ENCODE assay signal across 8 cellular contexts in genomic region chr1:201714542-201715276, GRCh38.
A peak's percentile ranks its signal among the peaks of the same experiment; 100 is the strongest.
DNase-seq lines count a peak whose midpoint lies in the region; ATAC-seq, FAIRE-seq and TF ChIP-seq lines count a peak whose summit lies in the region.

No MANE protein-coding gene starts in this region.

- H3K4me1 ChIP-seq in SJCRH30 (peaks cover 26% of the 10 kb centered on the region), pancreas (peaks cover 0 to 29% (median 20%) of the 10 kb centered on the region in 3 donors)

- WGBS in pancreas, 2 donors = 84 to 86% methylated on average over 7 of the region's 7 CpGs

- H3K27me3 ChIP-seq in SJCRH30 (no peaks in the 10 kb centered on the region), pancreas (no peaks in the 10 kb centered on the region)

- H3K4me3 ChIP-seq in SJCRH30 (no peak overlapping the region), pancreas (no peak overlapping the region)

- no peaks in the 10 kb centered on the region for H3K9me3 ChIP-seq in SJCRH30 (replicated peaks)
- H3K9me3 ChIP-seq in pancreas = no peaks in the 10 kb centered on the region

- FAIRE-seq in pancreas (lab: Jason Lieb, UNC) = no peak

- no peak for TF ChIP-seq CTCF in pancreas (IDR thresholded peaks at IDR 0.05)

- H3K36me3 ChIP-seq in SJCRH30 = peaks cover 40% of the 10 kb centered on the region
- H3K36me3 ChIP-seq in pancreas = no peaks in the 10 kb centered on the region

- H3K27ac ChIP-seq in SJCRH30 (peak overlapping the region; percentile 9; the same call in 1 of the 2 replicates), pancreas (peak overlapping the region; percentile 75 to 89 (median 84))

- ATAC-seq in pancreas (peak; percentile 52 to 78 (median 65)), HG03045 (IDR thresholded peaks at IDR 0.05; ENCODE audit: unreplicated experiment) (no peak), HG02981 (IDR thresholded peaks at IDR 0.05; ENCODE audit: unreplicated experiment) (no peak), GM18870 (IDR thresholded peaks at IDR 0.05; ENCODE audit: unreplicated experiment) (no peak)

- intact Hi-C loops in pancreas (cut with DNase I) = no loop called here

- DNase-seq in GM04503 (ENCODE audit: low read depth) (peak; percentile 99), SJCRH30 (peak; percentile 74 to 83), fibroblast of gingiva (ENCODE audit: low read depth) (peak; percentile 98), pancreas (peak in 5 of 6 donors; percentile 58 to 79 (median 67)), ecto neural progenitor cell (ENCODE audit: low spot score) (no peak)

Comparison
In these comparisons a context has a peak if more than half of its experiments do, and no peak if none do; other contexts are left out.
1. ATAC-seq: peak in pancreas (4 of 4); none in HG03045 (single experiment), HG02981 (single experiment) and GM18870 (single experiment).